ENCODE assay signal across 15 cellular contexts in the genomic region with DNA sequence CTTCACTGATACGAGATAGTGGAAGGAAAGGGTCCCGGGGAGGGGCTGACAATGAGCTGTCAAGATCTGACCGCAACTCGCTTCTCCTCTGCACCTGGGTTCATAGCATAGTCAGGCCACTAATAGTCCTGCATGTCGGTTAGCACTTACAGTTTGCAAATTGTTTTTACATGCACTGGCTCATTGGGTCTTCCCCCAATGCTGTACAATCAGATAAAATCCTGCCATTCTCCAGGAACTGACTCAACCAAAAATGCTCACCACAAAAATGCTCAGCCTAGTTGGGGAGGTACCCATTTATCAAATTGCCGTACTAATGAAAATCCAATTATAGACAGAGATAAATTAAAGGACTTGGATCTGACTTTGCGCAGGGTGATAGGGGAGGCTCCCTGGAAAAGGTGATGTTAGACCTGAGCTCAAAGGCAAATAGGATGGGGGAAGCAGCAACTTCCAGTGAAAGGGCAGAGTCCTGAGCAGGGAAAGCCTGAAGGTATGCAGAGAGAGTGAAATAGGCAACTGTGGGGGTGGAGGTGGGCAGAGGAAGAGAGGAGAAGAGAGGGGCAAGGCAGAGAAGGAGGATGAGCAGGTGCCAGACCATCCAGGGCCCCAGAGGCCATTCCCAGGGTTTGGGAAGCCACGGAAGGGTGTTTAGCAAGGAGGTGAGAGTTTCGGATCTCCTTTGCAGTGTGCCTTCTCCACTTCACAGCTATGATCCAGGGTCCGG.
DNase-seq lines count a peak whose midpoint lies in the region; ATAC-seq and TF ChIP-seq lines count a peak whose summit lies in the region.
"Had no signal": no experiment of that assay in that cellular context is flagged by ENCODE, and none has a peak within 500 bp of the region (broad histone marks: within the 10 kb centered on the region; RNA-seq: fewer than 3 reads in every experiment).

No MANE protein-coding gene starts in this region.

- TF ChIP-seq CTCF in KMS-11 (conservative IDR thresholded peaks at IDR 0.05; ENCODE audit: low read depth, low read length): no peak
- TF ChIP-seq CTCF in astrocyte of the spinal cord (IDR thresholded peaks at IDR 0.05; ENCODE audit: low read depth, low read length): no peak
- no peak for TF ChIP-seq CTCF in kidney epithelial cell (IDR thresholded peaks at IDR 0.05; ENCODE audit: insufficient read depth, low read length, poor library complexity, severe bottlenecking)

- no peak for ATAC-seq in GM21723 (IDR thresholded peaks at IDR 0.05; ENCODE audit: unreplicated experiment)
- ATAC-seq: gastrocnemius medialis had no signal

- H2AFZ ChIP-seq in KMS-11 (ENCODE audit: low read depth): peak overlapping the region; percentile 48

- in situ Hi-C loops in astrocyte of the spinal cord (cut with HindIII; ENCODE audit: low sequenced_read_pairs): no loop called here

- peak overlapping the region; percentile 35; the same call in 1 of the 2 replicates for H3K9ac ChIP-seq in KMS-11

- H4K20me1 ChIP-seq in KMS-11 (ENCODE audit: insufficient read depth): no peaks in the 10 kb centered on the region

- peak overlapping the region; percentile 81 for H3K27ac ChIP-seq in KMS-11
- H3K27ac ChIP-seq: gastrocnemius medialis had no signal

- no peaks in the 10 kb centered on the region for H3K36me3 ChIP-seq in KMS-11 (ENCODE audit: insufficient read depth)
- no peaks in the 10 kb centered on the region for H3K36me3 ChIP-seq in kidney epithelial cell (ENCODE audit: control insufficient read depth, insufficient read depth, low read length)
- H3K36me3 ChIP-seq in H7 (replicated peaks; ENCODE audit: control insufficient read depth, insufficient read depth, low read length): no peaks in the 10 kb centered on the region
- H3K36me3 ChIP-seq: gastrocnemius medialis had no signal

- H3K79me2 ChIP-seq in KMS-11 (ENCODE audit: insufficient read depth, low read depth): no peaks in the 10 kb centered on the region

- H3K4me3 ChIP-seq in KMS-11 (IDR thresholded peaks at IDR 0.05; ENCODE audit: insufficient read depth, low read depth, low read length): no peak overlapping the region
- no peak overlapping the region for H3K4me3 ChIP-seq in astrocyte of the spinal cord (ENCODE audit: low read depth, low read length)
- H3K4me3 ChIP-seq in kidney epithelial cell (ENCODE audit: low read depth, low read length): no peak overlapping the region
- no peak overlapping the region for H3K4me3 ChIP-seq in H7 (ENCODE audit: insufficient read depth, low read depth, low read length)
- H3K4me3 ChIP-seq: gastrocnemius medialis had no signal

- H3K27me3 ChIP-seq in KMS-11 (ENCODE audit: insufficient read depth, low read depth): no peaks in the 10 kb centered on the region
- H3K27me3 ChIP-seq in kidney epithelial cell (ENCODE audit: control insufficient read depth, insufficient read depth, low read length): no peaks in the 10 kb centered on the region
- no peaks in the 10 kb centered on the region for H3K27me3 ChIP-seq in H7 (ENCODE audit: control insufficient read depth, insufficient read depth, low read length)
- H3K27me3 ChIP-seq: gastrocnemius medialis had no signal

- DNase-seq in AG20443 (ENCODE audit: low spot score) (peak; percentile 60), astrocyte of the spinal cord (ENCODE audit: low read depth, low spot score) (peak; percentile 73), kidney epithelial cell (ENCODE audit: low read depth) (peak; percentile 77), cerebellar cortex (ENCODE audit: low spot score) (no peak), H7 (no peak), foreskin melanocyte (no peak)
- DNase-seq: activated gamma-delta T cell, aorta, DMS 273 treated with DMSO at 0.1 percent for 48 hours, gastrocnemius medialis, NCI-H1436, NCI-H446, nucleus accumbens had no signal

- H3K4me2 ChIP-seq in KMS-11: peak overlapping the region; percentile 93

- H3K4me1 ChIP-seq in KMS-11 (ENCODE audit: low read depth, poor library complexity, severe bottlenecking): peaks cover 34% of the 10 kb centered on the region
- H3K4me1 ChIP-seq: gastrocnemius medialis had no signal

Comparison
In these comparisons a context has a peak if more than half of its experiments do, and no peak if none do; other contexts are left out.
1. DNase-seq: peak in AG20443 (single experiment), astrocyte of the spinal cord (single experiment) and kidney epithelial cell (single experiment); none in cerebellar cortex (single experiment), H7 (single experiment) and foreskin melanocyte (single experiment).